22 cellular contexts compared by ENCODE assay signal in the genomic region with DNA sequence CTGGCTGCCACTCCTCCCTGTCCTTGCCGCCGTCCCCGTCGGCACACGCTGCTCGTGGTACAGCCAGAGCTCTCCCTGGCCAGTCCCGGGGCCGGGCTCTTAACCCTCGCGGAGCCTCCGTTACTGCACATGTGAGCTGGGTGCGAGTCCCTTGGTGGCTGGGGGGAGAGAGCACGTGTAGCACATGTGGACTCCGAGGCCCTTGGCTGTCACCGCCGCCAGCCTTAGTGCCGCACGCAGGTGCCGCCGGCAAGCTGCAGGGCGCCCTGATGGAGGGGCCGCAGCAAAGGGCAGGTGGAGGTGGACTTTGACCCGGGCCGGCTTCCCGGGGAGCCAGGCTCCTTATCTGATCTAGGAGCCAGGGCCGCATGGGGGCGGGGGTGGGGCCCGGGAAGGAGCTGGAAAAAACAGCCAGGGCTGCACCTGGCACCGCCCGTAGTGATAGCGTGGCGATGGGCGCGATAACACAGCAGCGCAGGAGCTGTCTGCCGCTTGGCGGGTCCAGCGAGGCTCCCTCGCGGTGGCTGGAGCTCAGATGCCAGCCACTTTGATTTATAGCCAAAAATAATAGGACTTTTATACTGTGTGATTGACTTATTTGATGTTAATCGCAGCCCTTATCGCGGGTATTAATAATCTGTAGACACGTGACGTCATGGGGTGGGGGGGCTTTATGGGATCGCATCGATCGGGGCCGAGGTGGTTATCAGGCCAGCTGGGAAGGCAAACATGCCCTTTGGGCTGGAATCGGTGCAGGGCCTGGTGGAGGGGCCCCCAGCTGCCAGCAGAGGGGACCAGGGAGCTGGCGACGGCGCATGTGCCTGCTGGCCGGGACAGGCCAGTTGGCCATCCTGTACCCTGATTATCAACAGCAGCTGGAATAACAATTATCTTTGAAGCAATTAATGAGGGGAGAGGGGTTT. TPM values are rescaled to one million over a fixed set of nuclear protein-coding genes. Genes with fewer than 3 reads are reported as not detected.
DNase-seq lines count a peak whose midpoint lies in the region; ATAC-seq and TF ChIP-seq lines count a peak whose summit lies in the region.
"Had no signal": no experiment of that assay in that cellular context is flagged by ENCODE, and none has a peak within 500 bp of the region (broad histone marks: within the 10 kb centered on the region; RNA-seq: fewer than 3 reads in every experiment).

No MANE protein-coding gene starts in this region.

- ATAC-seq in natural killer cell (no peak), SK-N-SH treated with all-trans-retinoic acid at 6 μM for 48 hours (peak; percentile 39; the same call in 1 of the 3 replicates), left colon (peak; percentile 85), GM19351 (IDR thresholded peaks at IDR 0.05; ENCODE audit: unreplicated experiment) (no peak), gastrocnemius medialis (no peak)
- no peak for ATAC-seq in natural killer cell treated with Interleukin-12 subunit alpha and Interleukin-12 subunit beta and Interleukin-15 and Interleukin-18, amount 100 ng/mL, for 72 hours
- ATAC-seq: activated CD4-positive, CD25-positive, alpha-beta regulatory T cell treated with anti-CD3 and anti-CD28 coated beads, Interleukin-2, amount 50 U/mL, for 24 hours; HCT116; naive thymus-derived CD4-positive, alpha-beta T cell had no signal

- no peak for TF ChIP-seq CTCF in natural killer cell (IDR thresholded peaks at IDR 0.05)
- TF ChIP-seq CTCF in type B pancreatic cell (conservative IDR thresholded peaks at IDR 0.05), result no peak
- TF ChIP-seq CTCF in gastrocnemius medialis (IDR thresholded peaks at IDR 0.05 in 4 of 5, conservative IDR thresholded peaks at IDR 0.05 in 1 of 5), result no peak

- H3K36me3 Mint-ChIP-seq in natural killer cell (no peaks in the 10 kb centered on the region), type B pancreatic cell (no peaks in the 10 kb centered on the region)
- no peaks in the 10 kb centered on the region for H3K36me3 Mint-ChIP-seq in natural killer cell treated with Interleukin-12 subunit alpha and Interleukin-12 subunit beta and Interleukin-15 and Interleukin-18, amount 100 ng/mL, for 72 hours

- no peak overlapping the region for H3K4me3 ChIP-seq in gastrocnemius medialis
- H3K4me3 ChIP-seq: prostate gland, uterus had no signal

- no peak overlapping the region for H3K27ac ChIP-seq in gastrocnemius medialis
- H3K27ac ChIP-seq: HL-60, prostate gland, uterus had no signal

- H3K4me1 Mint-ChIP-seq in natural killer cell, result peaks cover 13 to 30% of the 10 kb centered on the region in 2 donors
- H3K4me1 Mint-ChIP-seq in natural killer cell treated with Interleukin-12 subunit alpha and Interleukin-12 subunit beta and Interleukin-15 and Interleukin-18, amount 100 ng/mL, for 72 hours (ENCODE audit: low read depth in 2 of 2), result peaks cover 0 to 11% of the 10 kb centered on the region in 2 donors
- peaks cover 12% of the 10 kb centered on the region for H3K4me1 Mint-ChIP-seq in type B pancreatic cell (ENCODE audit: unreplicated experiment)
- H3K4me1 Mint-ChIP-seq: activated naive CD8-positive, alpha-beta T cell treated with anti-CD3 and anti-CD28 coated beads, Interleukin-2, amount 10 ng/mL, durations not matched to agents 7 days and 5 days had no signal

- DNase-seq in natural killer cell, result no peak
- DNase-seq in natural killer cell treated with Interleukin-12 subunit alpha and Interleukin-12 subunit beta and Interleukin-15 and Interleukin-18, amount 100 ng/mL, for 72 hours (ENCODE audit: low spot score), result no peak
- peak; percentile 93 to 94 for DNase-seq in left colon
- no peak for DNase-seq in type B pancreatic cell (ENCODE audit: extremely low spot score, unreplicated experiment)
- DNase-seq in activated naive CD4-positive, alpha-beta T cell (lab: John Stamatoyannopoulos, UW), result no peak
- DNase-seq in gastrocnemius medialis, result no peak
- DNase-seq: activated CD8-positive, alpha-beta memory T cell treated with anti-CD3 and anti-CD28 coated beads for 24 hours; activated naive CD8-positive, alpha-beta T cell treated with anti-CD3 and anti-CD28 coated beads, Interleukin-2, amount 10 ng/mL, durations not matched to agents 7 days and 5 days; cortex of kidney; DMS 273 treated with DMSO at 0.1 percent for 48 hours; KBM-7; naive thymus-derived CD4-positive, alpha-beta T cell; NCI-H524 treated with DMSO at 0.1 percent for 48 hours; stimulated activated CD4-positive, alpha-beta T cell treated with anti-CD3 and anti-CD28 coated beads, Interleukin-4, amount 100 ng/mL, for 24 hours; T-helper 9 cell; uterus had no signal

- peaks cover 0 to 3% (median 3%) of the 10 kb centered on the region in 3 donors for H3K27me3 ChIP-seq in gastrocnemius medialis
- H3K27me3 ChIP-seq: uterus had no signal

- no peaks in the 10 kb centered on the region for H3K9me3 ChIP-seq in gastrocnemius medialis
- H3K9me3 ChIP-seq: prostate gland, uterus had no signal

- no peaks in the 10 kb centered on the region for H3K4me1 ChIP-seq in gastrocnemius medialis
- H3K4me1 ChIP-seq: prostate gland, uterus had no signal

- no peaks in the 10 kb centered on the region for H3K36me3 ChIP-seq in gastrocnemius medialis
- H3K36me3 ChIP-seq: prostate gland, uterus had no signal

- H3K27me3 Mint-ChIP-seq in natural killer cell (ENCODE audit: low read depth in 2 of 2) (no peaks in the 10 kb centered on the region), type B pancreatic cell (no peaks in the 10 kb centered on the region)
- no peaks in the 10 kb centered on the region for H3K27me3 Mint-ChIP-seq in natural killer cell treated with Interleukin-12 subunit alpha and Interleukin-12 subunit beta and Interleukin-15 and Interleukin-18, amount 100 ng/mL, for 72 hours
- H3K27me3 Mint-ChIP-seq: activated naive CD8-positive, alpha-beta T cell treated with anti-CD3 and anti-CD28 coated beads, Interleukin-2, amount 10 ng/mL, durations not matched to agents 7 days and 5 days; naive thymus-derived CD4-positive, alpha-beta T cell had no signal

- intact Hi-C loops in natural killer cell (cut with micrococcal nuclease), result no loop called here
- intact Hi-C loops in left colon (cut with DNase I, micrococcal nuclease), result no loop called here
- intact Hi-C loops in gastrocnemius medialis (cut with DNase I; ENCODE audit: low total_unique reads), result no loop called here

- peak overlapping the region; percentile 13 for H3K4me3 Mint-ChIP-seq in natural killer cell
- H3K4me3 Mint-ChIP-seq in natural killer cell treated with Interleukin-12 subunit alpha and Interleukin-12 subunit beta and Interleukin-15 and Interleukin-18, amount 100 ng/mL, for 72 hours, result no peak overlapping the region
- H3K4me3 Mint-ChIP-seq in type B pancreatic cell, result peak overlapping the region; percentile 51
- H3K4me3 Mint-ChIP-seq: activated naive CD8-positive, alpha-beta T cell treated with anti-CD3 and anti-CD28 coated beads, Interleukin-2, amount 10 ng/mL, durations not matched to agents 7 days and 5 days; naive thymus-derived CD4-positive, alpha-beta T cell had no signal

- no peaks in the 10 kb centered on the region for H3K9me3 Mint-ChIP-seq in natural killer cell
- H3K9me3 Mint-ChIP-seq in natural killer cell treated with Interleukin-12 subunit alpha and Interleukin-12 subunit beta and Interleukin-15 and Interleukin-18, amount 100 ng/mL, for 72 hours, result no peaks in the 10 kb centered on the region
- no peaks in the 10 kb centered on the region for H3K9me3 Mint-ChIP-seq in type B pancreatic cell
- H3K9me3 Mint-ChIP-seq: activated naive CD8-positive, alpha-beta T cell treated with anti-CD3 and anti-CD28 coated beads, Interleukin-2, amount 10 ng/mL, durations not matched to agents 7 days and 5 days; naive thymus-derived CD4-positive, alpha-beta T cell had no signal

- in situ Hi-C loops in gastrocnemius medialis (cut with MboI; ENCODE audit: low sequenced_read_pairs in 4 of 4), result no loop called here

- peak overlapping the region in 1 of 2 donors; percentile 68 for H3K27ac Mint-ChIP-seq in natural killer cell
- no peak overlapping the region for H3K27ac Mint-ChIP-seq in natural killer cell treated with Interleukin-12 subunit alpha and Interleukin-12 subunit beta and Interleukin-15 and Interleukin-18, amount 100 ng/mL, for 72 hours
- H3K27ac Mint-ChIP-seq in type B pancreatic cell, result peak overlapping the region; percentile 76
- H3K27ac Mint-ChIP-seq: activated naive CD8-positive, alpha-beta T cell treated with anti-CD3 and anti-CD28 coated beads, Interleukin-2, amount 10 ng/mL, durations not matched to agents 7 days and 5 days had no signal

- no peak for TF ChIP-seq POLR2A in gastrocnemius medialis (IDR thresholded peaks at IDR 0.05)

TF ChIP-seq in SK-N-SH treated with all-trans-retinoic acid at 6 μM for 48 hours, 23 proteins besides CTCF, POLR2A, EP300 and RAD21 (continues in another document):
- TF ChIP-seq, protein P1, sequence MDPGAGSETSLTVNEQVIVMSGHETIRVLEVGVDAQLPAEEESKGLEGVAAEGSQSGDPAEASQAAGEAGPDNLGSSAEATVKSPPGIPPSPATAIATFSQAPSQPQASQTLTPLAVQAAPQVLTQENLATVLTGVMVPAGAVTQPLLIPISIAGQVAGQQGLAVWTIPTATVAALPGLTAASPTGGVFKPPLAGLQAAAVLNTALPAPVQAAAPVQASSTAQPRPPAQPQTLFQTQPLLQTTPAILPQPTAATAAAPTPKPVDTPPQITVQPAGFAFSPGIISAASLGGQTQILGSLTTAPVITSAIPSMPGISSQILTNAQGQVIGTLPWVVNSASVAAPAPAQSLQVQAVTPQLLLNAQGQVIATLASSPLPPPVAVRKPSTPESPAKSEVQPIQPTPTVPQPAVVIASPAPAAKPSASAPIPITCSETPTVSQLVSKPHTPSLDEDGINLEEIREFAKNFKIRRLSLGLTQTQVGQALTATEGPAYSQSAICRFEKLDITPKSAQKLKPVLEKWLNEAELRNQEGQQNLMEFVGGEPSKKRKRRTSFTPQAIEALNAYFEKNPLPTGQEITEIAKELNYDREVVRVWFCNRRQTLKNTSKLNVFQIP (CRISPR knock-in tag; IDR thresholded peaks at IDR 0.05; ENCODE audit: borderline replicate concordance, low read depth), result no peak
- TF ChIP-seq ZC3H10 (CRISPR knock-in tag; IDR thresholded peaks at IDR 0.05), result no peak
- no peak for TF ChIP-seq ISL1 (CRISPR knock-in tag; IDR thresholded peaks at IDR 0.05)
- TF ChIP-seq ZFP3 (CRISPR knock-in tag; IDR thresholded peaks at IDR 0.05), result no peak
- no peak for TF ChIP-seq ZNF70 (CRISPR knock-in tag; IDR thresholded peaks at IDR 0.05)
- TF ChIP-seq RARB (CRISPR knock-in tag; IDR thresholded peaks at IDR 0.05), result no peak
- TF ChIP-seq GLIS3 (CRISPR knock-in tag; IDR thresholded peaks at IDR 0.05), result no peak
- no peak for TF ChIP-seq ZFP30 (CRISPR knock-in tag; IDR thresholded peaks at IDR 0.05)
- TF ChIP-seq TCF4 (CRISPR knock-in tag; IDR thresholded peaks at IDR 0.05; ENCODE audit: borderline replicate concordance), result no peak

RNA-seq across cellular contexts. Expression of a gene that starts 35.1 kb away (rescaled TPM):
- total RNA-seq in natural killer cell (10 to 100 TPM; 56.3 to 71.0 (median 64.6) TPM), left colon (10 to 100 TPM in 1 of 2 donors, 1 to 10 TPM in 1; 8.0 to 11.3 TPM), type B pancreatic cell (ENCODE audit: low replicate concordance) (24.0 and 26.7 TPM in 2 replicates), gastrocnemius medialis (under 1 TPM; 0.31 to 0.71 (median 0.56) TPM)
- 10 to 100 TPM; 23.5 to 24.5 TPM for total RNA-seq in natural killer cell treated with Interleukin-12 subunit alpha and Interleukin-12 subunit beta and Interleukin-15 and Interleukin-18, amount 100 ng/mL, for 72 hours

Comparison
In these comparisons a context has a peak if more than half of its experiments do, and no peak if none do; other contexts are left out.
1. ATAC-seq: peak in SK-N-SH treated with all-trans-retinoic acid at 6 μM for 48 hours (single experiment) and left colon (single experiment); none in natural killer cell (0 of 3), natural killer cell treated with Interleukin-12 subunit alpha and Interleukin-12 subunit beta and Interleukin-15 and Interleukin-18, amount 100 ng/mL, for 72 hours (0 of 2), GM19351 (single experiment) and gastrocnemius medialis (0 of 2).
2. DNase-seq: peak in left colon (2 of 2); none in natural killer cell (single experiment), natural killer cell treated with Interleukin-12 subunit alpha and Interleukin-12 subunit beta and Interleukin-15 and Interleukin-18, amount 100 ng/mL, for 72 hours (single experiment), type B pancreatic cell (single experiment), activated naive CD4-positive, alpha-beta T cell (0 of 4) and gastrocnemius medialis (0 of 2).
3. RNA of a gene that starts 35.1 kb away (total RNA-seq): 56.3 to 71.0 TPM in natural killer cell, 23.5 to 24.5 TPM in natural killer cell treated with Interleukin-12 subunit alpha and Interleukin-12 subunit beta and Interleukin-15 and Interleukin-18, amount 100 ng/mL, for 72 hours, 24.0 to 26.7 TPM in type B pancreatic cell and 8.0 to 11.3 TPM in left colon; 0.31 to 0.71 TPM in gastrocnemius medialis; every median in the first group is over 4 times any median in the second.